ENCODE assay signal across 8 cellular contexts in genomic region chr9:118128313-118128712, GRCh38.
"Had no signal": no experiment of that assay in that cellular context is flagged by ENCODE, and none has a peak within 500 bp of the region (broad histone marks: within the 10 kb centered on the region; RNA-seq: fewer than 3 reads in every experiment).

No MANE protein-coding gene starts in this region.

- DNase-seq: GDM1, GF-D8 had no signal

- ATAC-seq: GM12878 had no signal

- FAIRE-seq: G401.6, GM12878, GM12891, GM12892, GM18507, GM19239 had no signal

- H3K4me3 ChIP-seq: GM12878 had no signal
